In the genomic region with DNA sequence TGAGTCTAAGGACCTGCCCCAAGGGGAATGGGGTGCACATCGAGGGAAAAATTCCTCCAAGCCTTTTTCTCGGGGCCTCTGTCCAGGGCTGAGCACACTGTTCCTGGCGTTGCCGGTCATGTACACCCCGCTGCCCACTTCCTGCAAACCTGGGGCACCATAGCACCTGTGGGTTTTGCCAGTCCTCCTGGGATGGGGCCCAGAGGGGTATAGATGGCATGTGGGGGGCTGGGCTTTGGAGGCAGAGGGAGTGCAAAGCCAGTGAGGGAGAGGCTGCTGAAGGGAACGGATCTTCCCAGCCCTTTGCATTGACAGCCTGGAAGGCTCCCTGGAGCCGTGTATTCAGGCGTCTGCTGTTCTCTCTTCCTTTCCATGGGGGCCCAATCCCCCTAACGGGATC, we compare ENCODE assay signal across 25 cellular contexts.
"Had no signal": no experiment of that assay in that cellular context is flagged by ENCODE, and none has a peak within 500 bp of the region (broad histone marks: within the 10 kb centered on the region; RNA-seq: fewer than 3 reads in every experiment).

No MANE protein-coding gene starts in this region.

- H3K36me3 ChIP-seq: SJCRH30, WERI-Rb-1 had no signal

- H3K9me3 ChIP-seq: SJCRH30 had no signal

- H3K27ac ChIP-seq: RWPE1, SJCRH30, WERI-Rb-1 had no signal

- DNase-seq: activated CD4-positive, alpha-beta T cell treated with anti-CD3 and anti-CD28 coated beads for 4 hours; activated CD8-positive, alpha-beta memory T cell treated with anti-CD3 and anti-CD28 coated beads, Interleukin-2, amount 50 U/mL, for 4 hours; activated CD8-positive, alpha-beta T cell treated with anti-CD3 and anti-CD28 coated beads for 36 hours; activated naive CD4-positive, alpha-beta T cell treated with Interleukin-2 at 50 U/mL for 16 hours; activated naive CD8-positive, alpha-beta T cell treated with anti-CD3 and anti-CD28 coated beads, Interleukin-2, amount 50 U/mL, for 24 hours; activated T-cell treated with anti-CD3 and anti-CD28 coated beads, Interleukin-2, amount 50 U/mL, for 72 hours; amniotic stem cell; IMR-90; KBM-7; NCI-H1092; NCI-H1417; NCI-H1930; NCI-H2171; NCI-H2227 treated with DMSO at 0.1 percent for 48 hours; NCI-H446 treated with DMSO at 0.1 percent for 48 hours; NCI-H524 treated with DMSO at 0.1 percent for 48 hours; NCI-H774; NK-92 treated with Interleukin-12 subunit alpha and Interleukin-12 subunit beta, amount 100 ng/mL, for 24 hours; OCI-M1; Right ventricle myocardium superior; SJCRH30; T-helper 17 cell; T1000; WERI-Rb-1 had no signal

- H3K27me3 ChIP-seq: SJCRH30 had no signal

- H3K4me3 ChIP-seq: SJCRH30 had no signal
